Comparison of ENCODE assay signal across 11 cellular contexts in the genomic region with DNA sequence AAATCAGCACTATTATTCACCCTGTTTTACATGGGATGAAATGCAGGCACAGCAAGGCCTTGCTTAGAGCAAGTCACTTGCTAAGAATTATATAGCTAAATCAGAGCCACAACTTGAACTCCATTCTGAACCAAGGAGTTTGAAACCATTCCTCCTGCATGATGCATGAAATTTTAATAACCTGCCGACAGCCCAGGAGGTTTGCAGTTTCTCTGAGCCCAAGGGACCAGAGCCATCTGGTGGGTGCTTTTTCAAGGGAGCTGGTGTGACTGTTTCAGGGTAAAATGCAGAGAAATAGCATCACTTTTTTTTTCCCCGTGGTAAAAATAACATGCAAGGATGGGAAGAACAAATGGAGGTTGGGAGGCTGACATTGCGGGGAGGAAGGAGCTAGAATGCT. TPM values are rescaled to one million over a fixed set of nuclear protein-coding genes. Genes with fewer than 3 reads are reported as not detected.
DNase-seq lines count a peak whose midpoint lies in the region; ATAC-seq and TF ChIP-seq lines count a peak whose summit lies in the region.
"Had no signal": no experiment of that assay in that cellular context is flagged by ENCODE, and none has a peak within 500 bp of the region (broad histone marks: within the 10 kb centered on the region; RNA-seq: fewer than 3 reads in every experiment).

No MANE protein-coding gene starts in this region.

- no peaks in the 10 kb centered on the region for H3K27me3 ChIP-seq in BLaER1 treated with 17β-estradiol and CSF1 and Interleukin-3, amounts not matched to agents 10 nM and 100 nM
- H3K27me3 ChIP-seq in rectal smooth muscle tissue (ENCODE audit: control insufficient read depth, insufficient read depth, low read length), result no peaks in the 10 kb centered on the region

- no peaks in the 10 kb centered on the region for H3K9me3 ChIP-seq in BLaER1 treated with 17β-estradiol and CSF1 and Interleukin-3, amounts not matched to agents 10 nM and 100 nM (replicated peaks in 1 of 11)

- peak; percentile 30 for TF ChIP-seq CTCF in fibroblast of villous mesenchyme (IDR thresholded peaks at IDR 0.05; ENCODE audit: insufficient read depth, low read depth, low read length)

- no peak overlapping the region for H3K27ac ChIP-seq in BLaER1 treated with 17β-estradiol and CSF1 and Interleukin-3, amounts not matched to agents 10 nM and 100 nM
- peak overlapping the region; percentile 78 for H3K27ac ChIP-seq in rectal smooth muscle tissue (ENCODE audit: low read depth, low read length)

- DNase-seq in fibroblast of villous mesenchyme (ENCODE audit: low read depth), result peak; percentile 18
- no peak for DNase-seq in G401 (ENCODE audit: low spot score)
- DNase-seq in NK-92 treated with Interleukin-12 subunit alpha and Interleukin-12 subunit beta, amount 100 ng/mL, for 24 hours (lab: John Stamatoyannopoulos, UW), result no peak
- DNase-seq: CD8-positive, alpha-beta T cell; naive B cell; stimulated activated CD8-positive, alpha-beta memory T cell treated with anti-CD3 and anti-CD28 coated beads, Interleukin-4, amount 100 ng/mL, for 48 hours had no signal

- no peaks in the 10 kb centered on the region for H4K20me1 ChIP-seq in BLaER1 treated with 17β-estradiol and CSF1 and Interleukin-3, amounts not matched to agents 10 nM and 100 nM

- ATAC-seq in SK-N-SH treated with all-trans-retinoic acid at 6 μM for 48 hours (peak; percentile 63), HG02763 (IDR thresholded peaks at IDR 0.05; ENCODE audit: unreplicated experiment) (no peak), GM19023 (IDR thresholded peaks at IDR 0.05; ENCODE audit: unreplicated experiment) (no peak)
- ATAC-seq: CD8-positive, alpha-beta T cell had no signal

- H3K4me3 ChIP-seq in BLaER1 treated with 17β-estradiol and CSF1 and Interleukin-3, amounts not matched to agents 10 nM and 100 nM, result no peak overlapping the region
- H3K4me3 ChIP-seq in fibroblast of villous mesenchyme (ENCODE audit: low read depth, low read length) (no peak overlapping the region), rectal smooth muscle tissue (ENCODE audit: low read length) (no peak overlapping the region)

- H3K9ac ChIP-seq in BLaER1 treated with 17β-estradiol and CSF1 and Interleukin-3, amounts not matched to agents 10 nM and 100 nM, result no peak overlapping the region
- no peak overlapping the region for H3K9ac ChIP-seq in rectal smooth muscle tissue (ENCODE audit: low read length)

- H3K36me3 ChIP-seq in BLaER1 treated with 17β-estradiol and CSF1 and Interleukin-3, amounts not matched to agents 10 nM and 100 nM, result no peaks in the 10 kb centered on the region
- H3K36me3 ChIP-seq in rectal smooth muscle tissue (ENCODE audit: control insufficient read depth, insufficient read depth, low read length), result no peaks in the 10 kb centered on the region

- H3K4me2 ChIP-seq in BLaER1 treated with 17β-estradiol and CSF1 and Interleukin-3, amounts not matched to agents 10 nM and 100 nM, result peak overlapping the region in 8 of 11 experiments; percentile 26 to 81 (median 54); a peak in 13 of 22 replicates

- H3K4me1 ChIP-seq in BLaER1 treated with 17β-estradiol and CSF1 and Interleukin-3, amounts not matched to agents 10 nM and 100 nM, result peaks cover 0 to 20% (median 14%) of the 10 kb centered on the region in 10 experiments; a peak in 14 of 20 replicates
- H3K4me1 ChIP-seq in rectal smooth muscle tissue (ENCODE audit: control insufficient read depth, insufficient read depth, low read length), result peaks cover 34% of the 10 kb centered on the region

- in situ Hi-C loops in G401 (cut with HindIII; ENCODE audit: low sequenced_read_pairs), result no loop called here

TF ChIP-seq in SK-N-SH treated with all-trans-retinoic acid at 6 μM for 48 hours, 23 proteins besides CTCF, POLR2A, EP300 and RAD21:
- TF ChIP-seq TCF4 (CRISPR knock-in tag; IDR thresholded peaks at IDR 0.05; ENCODE audit: borderline replicate concordance) (no peak), ZC3H10 (CRISPR knock-in tag; IDR thresholded peaks at IDR 0.05) (no peak), OSR1 (CRISPR knock-in tag; IDR thresholded peaks at IDR 0.05) (no peak), ISL1 (CRISPR knock-in tag; IDR thresholded peaks at IDR 0.05) (no peak), RARB (CRISPR knock-in tag; IDR thresholded peaks at IDR 0.05) (no peak), GLIS3 (CRISPR knock-in tag; IDR thresholded peaks at IDR 0.05) (no peak), BACH2 (CRISPR knock-in tag; IDR thresholded peaks at IDR 0.05; ENCODE audit: borderline replicate concordance) (no peak), ZNF8 (CRISPR knock-in tag; IDR thresholded peaks at IDR 0.05) (no peak), ZNF70 (CRISPR knock-in tag; IDR thresholded peaks at IDR 0.05) (no peak), ESRRG (CRISPR knock-in tag; IDR thresholded peaks at IDR 0.05) (no peak), CSDC2 (CRISPR knock-in tag; IDR thresholded peaks at IDR 0.05) (no peak), ARNTL (CRISPR knock-in tag; IDR thresholded peaks at IDR 0.05; ENCODE audit: borderline replicate concordance, low read depth) (no peak), SNAI2 (CRISPR knock-in tag; IDR thresholded peaks at IDR 0.05) (no peak)
- TF ChIP-seq, protein P1, sequence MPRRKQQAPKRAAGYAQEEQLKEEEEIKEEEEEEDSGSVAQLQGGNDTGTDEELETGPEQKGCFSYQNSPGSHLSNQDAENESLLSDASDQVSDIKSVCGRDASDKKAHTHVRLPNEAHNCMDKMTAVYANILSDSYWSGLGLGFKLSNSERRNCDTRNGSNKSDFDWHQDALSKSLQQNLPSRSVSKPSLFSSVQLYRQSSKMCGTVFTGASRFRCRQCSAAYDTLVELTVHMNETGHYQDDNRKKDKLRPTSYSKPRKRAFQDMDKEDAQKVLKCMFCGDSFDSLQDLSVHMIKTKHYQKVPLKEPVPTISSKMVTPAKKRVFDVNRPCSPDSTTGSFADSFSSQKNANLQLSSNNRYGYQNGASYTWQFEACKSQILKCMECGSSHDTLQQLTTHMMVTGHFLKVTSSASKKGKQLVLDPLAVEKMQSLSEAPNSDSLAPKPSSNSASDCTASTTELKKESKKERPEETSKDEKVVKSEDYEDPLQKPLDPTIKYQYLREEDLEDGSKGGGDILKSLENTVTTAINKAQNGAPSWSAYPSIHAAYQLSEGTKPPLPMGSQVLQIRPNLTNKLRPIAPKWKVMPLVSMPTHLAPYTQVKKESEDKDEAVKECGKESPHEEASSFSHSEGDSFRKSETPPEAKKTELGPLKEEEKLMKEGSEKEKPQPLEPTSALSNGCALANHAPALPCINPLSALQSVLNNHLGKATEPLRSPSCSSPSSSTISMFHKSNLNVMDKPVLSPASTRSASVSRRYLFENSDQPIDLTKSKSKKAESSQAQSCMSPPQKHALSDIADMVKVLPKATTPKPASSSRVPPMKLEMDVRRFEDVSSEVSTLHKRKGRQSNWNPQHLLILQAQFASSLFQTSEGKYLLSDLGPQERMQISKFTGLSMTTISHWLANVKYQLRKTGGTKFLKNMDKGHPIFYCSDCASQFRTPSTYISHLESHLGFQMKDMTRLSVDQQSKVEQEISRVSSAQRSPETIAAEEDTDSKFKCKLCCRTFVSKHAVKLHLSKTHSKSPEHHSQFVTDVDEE (CRISPR knock-in tag; IDR thresholded peaks at IDR 0.05), result no peak
- TF ChIP-seq, protein P2, sequence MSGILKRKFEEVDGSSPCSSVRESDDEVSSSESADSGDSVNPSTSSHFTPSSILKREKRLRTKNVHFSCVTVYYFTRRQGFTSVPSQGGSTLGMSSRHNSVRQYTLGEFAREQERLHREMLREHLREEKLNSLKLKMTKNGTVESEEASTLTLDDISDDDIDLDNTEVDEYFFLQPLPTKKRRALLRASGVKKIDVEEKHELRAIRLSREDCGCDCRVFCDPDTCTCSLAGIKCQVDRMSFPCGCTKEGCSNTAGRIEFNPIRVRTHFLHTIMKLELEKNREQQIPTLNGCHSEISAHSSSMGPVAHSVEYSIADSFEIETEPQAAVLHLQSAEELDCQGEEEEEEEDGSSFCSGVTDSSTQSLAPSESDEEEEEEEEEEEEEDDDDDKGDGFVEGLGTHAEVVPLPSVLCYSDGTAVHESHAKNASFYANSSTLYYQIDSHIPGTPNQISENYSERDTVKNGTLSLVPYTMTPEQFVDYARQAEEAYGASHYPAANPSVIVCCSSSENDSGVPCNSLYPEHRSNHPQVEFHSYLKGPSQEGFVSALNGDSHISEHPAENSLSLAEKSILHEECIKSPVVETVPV (CRISPR knock-in tag; IDR thresholded peaks at IDR 0.05), result no peak
- TF ChIP-seq, protein P3, sequence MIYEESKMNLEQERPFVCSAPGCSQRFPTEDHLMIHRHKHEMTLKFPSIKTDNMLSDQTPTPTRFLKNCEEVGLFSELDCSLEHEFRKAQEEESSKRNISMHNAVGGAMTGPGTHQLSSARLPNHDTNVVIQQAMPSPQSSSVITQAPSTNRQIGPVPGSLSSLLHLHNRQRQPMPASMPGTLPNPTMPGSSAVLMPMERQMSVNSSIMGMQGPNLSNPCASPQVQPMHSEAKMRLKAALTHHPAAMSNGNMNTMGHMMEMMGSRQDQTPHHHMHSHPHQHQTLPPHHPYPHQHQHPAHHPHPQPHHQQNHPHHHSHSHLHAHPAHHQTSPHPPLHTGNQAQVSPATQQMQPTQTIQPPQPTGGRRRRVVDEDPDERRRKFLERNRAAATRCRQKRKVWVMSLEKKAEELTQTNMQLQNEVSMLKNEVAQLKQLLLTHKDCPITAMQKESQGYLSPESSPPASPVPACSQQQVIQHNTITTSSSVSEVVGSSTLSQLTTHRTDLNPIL (CRISPR knock-in tag; IDR thresholded peaks at IDR 0.05; ENCODE audit: low read depth), result no peak

RNA-seq across cellular contexts. Expression of a gene that starts 22.9 kb away (rescaled TPM):
- total RNA-seq in fibroblast of villous mesenchyme, result 11.2 and 11.3 TPM in 2 replicates
- total RNA-seq in G401 (2014; rRNA removed; shearing (Covaris generic)), result 2.5 and 4.2 TPM in 2 replicates
